28 cellular contexts compared by ENCODE assay signal in the genomic region with DNA sequence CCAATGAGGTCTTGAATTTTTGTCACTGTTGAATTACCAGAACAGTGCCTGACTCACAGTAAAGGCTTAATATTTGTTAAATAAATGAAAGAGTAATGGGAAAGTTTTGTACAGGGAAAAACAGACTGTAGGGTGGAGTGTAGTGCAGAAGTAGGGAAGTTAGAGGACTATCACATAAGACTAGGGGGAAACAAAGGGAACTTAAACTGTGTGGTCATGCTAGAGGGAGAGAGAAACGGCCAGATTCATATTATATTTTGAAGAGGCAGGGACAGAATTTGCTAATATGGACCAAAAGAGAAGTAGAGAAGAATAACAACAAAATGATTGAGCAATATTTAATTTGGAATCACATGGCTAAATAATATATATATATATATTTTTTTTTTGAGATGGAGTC. TPM values are rescaled to one million over a fixed set of nuclear protein-coding genes. Genes with fewer than 3 reads are reported as not detected.
"Had no signal": no experiment of that assay in that cellular context is flagged by ENCODE, and none has a peak within 500 bp of the region (broad histone marks: within the 10 kb centered on the region; RNA-seq: fewer than 3 reads in every experiment).

No MANE protein-coding gene starts in this region.

- H3K27ac ChIP-seq: SJSA1 had no signal

- H3K27ac Mint-ChIP-seq: activated B cell treated with CpG ODN at 0.5 μM for 24 hours; activated CD4-positive, alpha-beta memory T cell treated with anti-CD3 and anti-CD28 coated beads for 36 hours; activated CD4-positive, alpha-beta T cell treated with anti-CD3 and anti-CD28 coated beads, Interleukin-2, amount 10 ng/mL, durations not matched to agents 7 days and 5 days; activated naive CD4-positive, alpha-beta T cell treated with anti-CD3 and anti-CD28 coated beads for 36 hours; activated naive CD8-positive, alpha-beta T cell; brain; T-helper 17 cell had no signal

- H3K4me3 Mint-ChIP-seq: activated B cell treated with CpG ODN at 0.5 μM for 24 hours; activated CD4-positive, alpha-beta memory T cell treated with anti-CD3 and anti-CD28 coated beads for 36 hours; activated CD4-positive, alpha-beta T cell treated with anti-CD3 and anti-CD28 coated beads, Interleukin-2, amount 10 ng/mL, durations not matched to agents 7 days and 5 days; activated naive CD4-positive, alpha-beta T cell treated with anti-CD3 and anti-CD28 coated beads for 36 hours; activated naive CD8-positive, alpha-beta T cell; activated T-cell treated with anti-CD3 and anti-CD28 coated beads, Interleukin-2, amount 50 U/mL, for 4 hours; brain; central memory CD8-positive, alpha-beta T cell; T-helper 17 cell had no signal

- H3K9me3 ChIP-seq: SJSA1 had no signal

- H3K36me3 ChIP-seq: SJSA1 had no signal

- H3K36me3 Mint-ChIP-seq: activated CD4-positive, alpha-beta memory T cell treated with anti-CD3 and anti-CD28 coated beads for 36 hours had no signal

- H3K4me3 ChIP-seq: K562, SJSA1 had no signal

- H3K9me3 Mint-ChIP-seq: activated B cell treated with CpG ODN at 0.5 μM for 24 hours; activated CD4-positive, alpha-beta memory T cell treated with anti-CD3 and anti-CD28 coated beads for 36 hours; activated CD4-positive, alpha-beta T cell treated with anti-CD3 and anti-CD28 coated beads, Interleukin-2, amount 10 ng/mL, durations not matched to agents 7 days and 5 days; activated naive CD4-positive, alpha-beta T cell treated with anti-CD3 and anti-CD28 coated beads for 36 hours; activated T-cell treated with anti-CD3 and anti-CD28 coated beads, Interleukin-2, amount 50 U/mL, for 4 hours; brain; central memory CD8-positive, alpha-beta T cell had no signal

- H3K27me3 Mint-ChIP-seq: activated B cell treated with CpG ODN at 0.5 μM for 24 hours; activated CD4-positive, alpha-beta memory T cell treated with anti-CD3 and anti-CD28 coated beads for 36 hours; activated CD4-positive, alpha-beta T cell treated with anti-CD3 and anti-CD28 coated beads, Interleukin-2, amount 10 ng/mL, durations not matched to agents 7 days and 5 days; activated naive CD8-positive, alpha-beta T cell; brain; central memory CD8-positive, alpha-beta T cell had no signal

- H3K27me3 ChIP-seq: SJSA1 had no signal

- DNase-seq: activated B cell treated with CpG ODN at 0.5 μM for 24 hours; activated CD4-positive, alpha-beta memory T cell treated with anti-CD3 and anti-CD28 coated beads for 36 hours; activated CD4-positive, alpha-beta T cell treated with anti-CD3 and anti-CD28 coated beads for 1 hour; activated CD4-positive, alpha-beta T cell treated with anti-CD3 and anti-CD28 coated beads, Interleukin-2, amount 10 ng/mL, durations not matched to agents 7 days and 5 days; activated CD8-positive, alpha-beta memory T cell treated with anti-CD3 and anti-CD28 coated beads for 24 hours; activated gamma-delta T cell; activated naive CD4-positive, alpha-beta T cell treated with anti-CD3 and anti-CD28 coated beads for 36 hours; activated T-cell treated with anti-CD3 and anti-CD28 coated beads, Interleukin-2, amount 50 U/mL, for 4 hours; amygdala; Kasumi-1; NCI-H1092; NCI-H1417; NCI-H1930; NCI-H2107; NCI-H345; NCI-H510A treated with DMSO at 0.1 percent for 48 hours; NCI-H69; NK-92 treated with Interleukin-12 subunit alpha and Interleukin-12 subunit beta, amount 100 ng/mL, for 24 hours; PC-3; SHP77; T-helper 17 cell; T-helper 9 cell had no signal

- ATAC-seq: activated T-cell treated with anti-CD3 and anti-CD28 coated beads, Interleukin-2, amount 50 U/mL, for 4 hours; K562; PC-3; SK-N-SH treated with all-trans-retinoic acid at 6 μM for 48 hours; T-helper 17 cell had no signal

- H3K4me1 ChIP-seq: SJSA1 had no signal

- H3K4me1 Mint-ChIP-seq: activated CD4-positive, alpha-beta T cell treated with anti-CD3 and anti-CD28 coated beads, Interleukin-2, amount 10 ng/mL, durations not matched to agents 7 days and 5 days; central memory CD8-positive, alpha-beta T cell had no signal

RNA-seq across cellular contexts. Expression of gene CTSS, which starts 27.7 kb away (rescaled TPM):
- total RNA-seq: PC-3 had no signal
